9 cellular contexts compared by ENCODE assay signal in genomic region chr1:1433804-1434130, GRCh38. TPM values are rescaled to one million over a fixed set of nuclear protein-coding genes. Genes with fewer than 3 reads are reported as not detected.
A peak's percentile ranks its signal among the peaks of the same experiment; 100 is the strongest.
DNase-seq lines count a peak whose midpoint lies in the region; TF ChIP-seq lines count a peak whose summit lies in the region.
"Had no signal": no experiment of that assay in that cellular context is flagged by ENCODE, and none has a peak within 500 bp of the region (broad histone marks: within the 10 kb centered on the region; RNA-seq: fewer than 3 reads in every experiment).

No MANE protein-coding gene starts in this region.

- peaks cover 5% of the 10 kb centered on the region; the same call in 1 of the 2 replicates for H3K27me3 ChIP-seq in H7 (ENCODE audit: control insufficient read depth, insufficient read depth, low read length)

- peak overlapping the region; percentile 5; the same call in 1 of the 2 replicates for H3K4me3 ChIP-seq in H7 (ENCODE audit: insufficient read depth, low read depth, low read length)
- H3K4me3 ChIP-seq in fibroblast of the aortic adventitia (ENCODE audit: low read depth, low read length): no peak overlapping the region

- no peak for TF ChIP-seq CTCF in fibroblast of the aortic adventitia (IDR thresholded peaks at IDR 0.05; ENCODE audit: insufficient read depth, low read length)

- H3K36me3 ChIP-seq in H7 (replicated peaks; ENCODE audit: control insufficient read depth, insufficient read depth, low read length): no peaks in the 10 kb centered on the region

- DNase-seq in H7 (peak; percentile 81), fibroblast of the aortic adventitia (ENCODE audit: low read depth) (peak; percentile 28), retina (peak; percentile 44), NCI-H146 (lab: John Stamatoyannopoulos, UW) (no peak), T1000 (lab: John Stamatoyannopoulos, UW) (no peak), NCI-H1930 (lab: John Stamatoyannopoulos, UW) (no peak), NCI-H1417 treated with DMSO at 0.1 percent for 48 hours (lab: John Stamatoyannopoulos, UW) (no peak)
- peak; percentile 42 to 62 for DNase-seq in activated CD4-positive, alpha-beta T cell treated with anti-CD3 and anti-CD28 coated beads for 4 hours

RNA-seq across cellular contexts. Expression of gene VWA1, which starts 1.7 kb away (rescaled TPM):
- 32.1 and 37.1 TPM in 2 replicates for total RNA-seq in H7 (2014; rRNA removed; shearing (Covaris generic))
- 1.8 and 2.9 TPM in 2 replicates for total RNA-seq in fibroblast of the aortic adventitia (ENCODE audit: low replicate concordance)

RNA-seq across cellular contexts. Expression of gene ANKRD65, which starts 12.7 kb away (rescaled TPM):
- 0.67 TPM in 1 of 2 replicates, not detected in the other for total RNA-seq in H7 (2014; rRNA removed; shearing (Covaris generic))
- 1.7 and 2.4 TPM in 2 replicates for total RNA-seq in fibroblast of the aortic adventitia (ENCODE audit: low replicate concordance)
- total RNA-seq: LHCN-M2 had no signal

RNA-seq across cellular contexts. Expression of gene ATAD3C, which starts 15.7 kb away (rescaled TPM):
- 0.14 and 0.74 TPM in 2 replicates for total RNA-seq in H7 (2014; rRNA removed; shearing (Covaris generic))
- under 0.01 TPM in 1 of 2 replicates, not detected in the other for total RNA-seq in fibroblast of the aortic adventitia (ENCODE audit: low replicate concordance)
- total RNA-seq: LHCN-M2 had no signal

RNA-seq across cellular contexts. Expression of gene MRPL20, which starts 26.7 kb away (rescaled TPM):
- 184 and 267 TPM in 2 replicates for total RNA-seq in H7 (2014; rRNA removed; shearing (Covaris generic))
- 104 and 123 TPM in 2 replicates for total RNA-seq in fibroblast of the aortic adventitia (ENCODE audit: low replicate concordance)

RNA-seq across cellular contexts. Expression of gene CCNL2, which starts 34.6 kb away (rescaled TPM):
- total RNA-seq in H7 (2014; rRNA removed; shearing (Covaris generic)): 147 and 200 TPM in 2 replicates
- total RNA-seq in fibroblast of the aortic adventitia (ENCODE audit: low replicate concordance): 102 and 133 TPM in 2 replicates

Comparison
In these comparisons a context has a peak if more than half of its experiments do, and no peak if none do; other contexts are left out.
1. DNase-seq: peak in H7 (single experiment), activated CD4-positive, alpha-beta T cell treated with anti-CD3 and anti-CD28 coated beads for 4 hours (2 of 2), fibroblast of the aortic adventitia (single experiment) and retina (single experiment); none in NCI-H146 (single experiment), T1000 (single experiment), NCI-H1930 (0 of 2) and NCI-H1417 treated with DMSO at 0.1 percent for 48 hours (single experiment).